ENCODE assay signal across 9 cellular contexts in genomic region chr2:77099961-77100360, GRCh38.
"Had no signal": no experiment of that assay in that cellular context is flagged by ENCODE, and none has a peak within 500 bp of the region (broad histone marks: within the 10 kb centered on the region; RNA-seq: fewer than 3 reads in every experiment).

No MANE protein-coding gene starts in this region.

- H3K4me1 ChIP-seq: HAP-1 had no signal

- H3K4me3 Mint-ChIP-seq: HFFc6 had no signal

- H3K9me3 ChIP-seq: HAP-1 had no signal

- DNase-seq: GOT3, H7, HFFc6, IMR-90, KG1 had no signal

- H3K27ac ChIP-seq: HL-60 had no signal

- ATAC-seq: HCT116, K562 had no signal

- H3K4me3 ChIP-seq: HAP-1, K562 had no signal

- H3K36me3 ChIP-seq: HAP-1 had no signal

- H3K27ac Mint-ChIP-seq: HFFc6 had no signal
